In the genomic region with DNA sequence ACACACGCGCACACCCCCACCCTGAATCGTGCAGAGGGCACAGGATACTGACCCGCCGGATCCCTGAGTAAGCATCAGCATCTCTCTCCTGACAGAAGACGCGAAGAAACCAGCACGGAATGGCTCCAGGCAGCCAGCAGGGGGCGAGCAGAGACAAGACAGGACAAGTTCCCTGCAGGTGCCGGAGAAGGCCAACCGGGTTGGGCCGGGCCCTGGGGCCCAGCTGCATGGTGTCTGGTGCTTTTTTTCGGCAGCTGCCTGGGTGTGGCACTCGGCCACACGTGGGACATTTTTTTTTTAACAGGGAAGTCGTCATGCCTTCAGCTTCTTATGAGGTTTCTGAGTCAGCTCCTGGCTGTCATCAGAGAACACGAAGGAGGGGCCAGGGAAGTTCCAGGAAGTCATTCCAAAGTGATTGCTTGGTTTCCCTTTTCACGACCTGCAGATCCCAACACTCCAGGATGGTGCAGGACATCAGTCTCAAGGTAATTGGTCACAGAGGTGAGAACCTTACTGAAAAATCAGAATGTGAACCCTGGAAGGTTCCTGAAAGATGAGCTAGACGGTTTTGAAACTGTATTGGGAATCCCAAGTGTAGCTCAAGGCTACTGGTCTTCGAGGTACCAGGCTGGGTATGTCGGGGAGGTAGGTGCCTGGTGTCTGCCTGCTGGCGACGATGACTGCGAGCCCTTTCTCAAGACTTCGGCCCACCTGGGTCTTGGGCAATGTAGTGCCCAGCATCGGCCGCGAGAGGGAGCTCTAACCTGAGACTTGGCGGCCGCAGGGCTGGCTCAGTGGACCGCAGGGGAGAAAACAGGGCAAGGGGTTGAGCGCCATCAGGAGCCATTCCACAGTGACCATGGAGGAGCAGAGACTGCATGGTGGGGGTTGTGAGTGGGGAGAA, we compare ENCODE assay signal across 8 cellular contexts.
DNase-seq lines count a peak whose midpoint lies in the region; ATAC-seq and TF ChIP-seq lines count a peak whose summit lies in the region.

No MANE protein-coding gene starts in this region.

- POLR2A ChIA-PET in CD8-positive, alpha-beta T cell (lab: Charles Lee) = interaction anchor here (0.9 to 1.4 kb wide), 2 partner anchors 453 to 473 kb away, joined by 3 to 4 read pairs; a partner anchor contains a TSS

- H3K4me3 ChIP-seq in CD8-positive, alpha-beta T cell (ENCODE audit: low read depth, low read length) = peak overlapping the region; percentile 4
- H3K4me3 ChIP-seq in fibroblast of pulmonary artery (replicated peaks; ENCODE audit: low read depth, low read length) = peak overlapping the region; percentile 15

- H3K27me3 ChIP-seq in CD8-positive, alpha-beta T cell (ENCODE audit: insufficient read depth, low read length) = no peaks in the 10 kb centered on the region

- H3K9me3 Mint-ChIP-seq in CD8-positive, alpha-beta T cell = no peaks in the 10 kb centered on the region
- no peaks in the 10 kb centered on the region for H3K9me3 Mint-ChIP-seq in nephron
- H3K9me3 Mint-ChIP-seq in stimulated activated naive B cell treated with anti-CD40 and anti-IgM and Interleukin-4, amounts not matched to agents 10 μg/mL and 1 μg/mL and 100 μg/mL, for 72 hours = no peaks in the 10 kb centered on the region

- intact Hi-C loops in CD8-positive, alpha-beta T cell (cut with DNase I, micrococcal nuclease) = loop anchor here (1.0 to 5.0 kb wide), 5 partner anchors 227 to 977 kb away; no protein-coding TSS in a partner anchor

- peaks cover 9% of the 10 kb centered on the region for H3K4me1 ChIP-seq in CD8-positive, alpha-beta T cell (ENCODE audit: insufficient read depth, low read length)

- CTCF ChIA-PET in CD8-positive, alpha-beta T cell (lab: Charles Lee) = interaction anchor here (0.6 to 7.8 kb wide), 58 partner anchors 8 to 1010 kb away, joined by 3 to 148 read pairs (median 4); no protein-coding TSS in a partner anchor

- peak; percentile 84 for ATAC-seq in CD8-positive, alpha-beta T cell
- ATAC-seq in GM21447 (IDR thresholded peaks at IDR 0.05; ENCODE audit: unreplicated experiment) = peak; percentile 68
- ATAC-seq in stimulated activated naive B cell treated with anti-CD40 and anti-IgM and Interleukin-4, amounts not matched to agents 10 μg/mL and 1 μg/mL and 100 μg/mL, for 72 hours (replicated peaks) = peak; percentile 91

- DNase-seq in CD8-positive, alpha-beta T cell = peak; percentile 58 to 83 (median 75)
- DNase-seq in Kasumi-1 (lab: John Stamatoyannopoulos, UW) = peak; percentile 35 to 55
- DNase-seq in RPMI8226 = peak; percentile 95
- DNase-seq in activated T-helper 1 cell treated with anti-CD3 and anti-CD28 coated beads, Interleukin-2, amount 50 U/mL, for 16 hours (ENCODE audit: low read depth in 1 of 2, low spot score in 1 of 2) = peak; percentile 57 to 60
- peak; percentile 85 for DNase-seq in fibroblast of pulmonary artery (ENCODE audit: low read depth)
- DNase-seq in stimulated activated naive B cell treated with anti-CD40 and anti-IgM and Interleukin-4, amounts not matched to agents 10 μg/mL and 1 μg/mL and 100 μg/mL, for 72 hours = peak; percentile 80

- peaks cover 11% of the 10 kb centered on the region for H3K27me3 Mint-ChIP-seq in CD8-positive, alpha-beta T cell (ENCODE audit: low read depth)
- peaks cover 44% of the 10 kb centered on the region for H3K27me3 Mint-ChIP-seq in nephron (ENCODE audit: low read depth)
- peaks cover 29 to 85% of the 10 kb centered on the region in 2 donors for H3K27me3 Mint-ChIP-seq in stimulated activated naive B cell treated with anti-CD40 and anti-IgM and Interleukin-4, amounts not matched to agents 10 μg/mL and 1 μg/mL and 100 μg/mL, for 72 hours

- H3K27ac ChIP-seq in CD8-positive, alpha-beta T cell (ENCODE audit: low read depth, low read length) = no peak overlapping the region

- peak overlapping the region; percentile 70 for H3K27ac Mint-ChIP-seq in CD8-positive, alpha-beta T cell
- H3K27ac Mint-ChIP-seq in nephron = peak overlapping the region in 1 of 3 experiments; percentile 5
- peak overlapping the region; percentile 88 for H3K27ac Mint-ChIP-seq in stimulated activated naive B cell treated with anti-CD40 and anti-IgM and Interleukin-4, amounts not matched to agents 10 μg/mL and 1 μg/mL and 100 μg/mL, for 72 hours

- H3K36me3 ChIP-seq in CD8-positive, alpha-beta T cell (ENCODE audit: insufficient read depth, low read length) = no peaks in the 10 kb centered on the region

- H3K4me3 Mint-ChIP-seq in CD8-positive, alpha-beta T cell = peak overlapping the region; percentile 57
- peak overlapping the region in 2 of 3 experiments; percentile 45 to 51 for H3K4me3 Mint-ChIP-seq in nephron
- H3K4me3 Mint-ChIP-seq in stimulated activated naive B cell treated with anti-CD40 and anti-IgM and Interleukin-4, amounts not matched to agents 10 μg/mL and 1 μg/mL and 100 μg/mL, for 72 hours = peak overlapping the region; percentile 73 to 75

- no peaks in the 10 kb centered on the region for H3K9me3 ChIP-seq in CD8-positive, alpha-beta T cell (ENCODE audit: low read length)

- peaks cover 10% of the 10 kb centered on the region for H3K4me1 Mint-ChIP-seq in CD8-positive, alpha-beta T cell (ENCODE audit: low read depth)
- H3K4me1 Mint-ChIP-seq in nephron = peaks cover 32% of the 10 kb centered on the region
- peaks cover 12 to 13% of the 10 kb centered on the region in 2 donors for H3K4me1 Mint-ChIP-seq in stimulated activated naive B cell treated with anti-CD40 and anti-IgM and Interleukin-4, amounts not matched to agents 10 μg/mL and 1 μg/mL and 100 μg/mL, for 72 hours

- H3K36me3 Mint-ChIP-seq in CD8-positive, alpha-beta T cell = no peaks in the 10 kb centered on the region
- no peaks in the 10 kb centered on the region for H3K36me3 Mint-ChIP-seq in nephron (ENCODE audit: low read depth)
- no peaks in the 10 kb centered on the region for H3K36me3 Mint-ChIP-seq in stimulated activated naive B cell treated with anti-CD40 and anti-IgM and Interleukin-4, amounts not matched to agents 10 μg/mL and 1 μg/mL and 100 μg/mL, for 72 hours

- peak; percentile 78 for TF ChIP-seq CTCF in CD8-positive, alpha-beta T cell (IDR thresholded peaks at IDR 0.05)
- TF ChIP-seq CTCF in fibroblast of pulmonary artery (IDR thresholded peaks at IDR 0.05; ENCODE audit: low read length, missing control alignments) (peak; percentile 95), nephron (IDR thresholded peaks at IDR 0.05; ENCODE audit: unreplicated experiment in 3 of 3) (peak; percentile 83 to 95 (median 91))

Comparison
In these comparisons a context has a peak if more than half of its experiments do, and no peak if none do; other contexts are left out.
1. DNase-seq: peak in every context shown above with its lines; median percentile 95 in RPMI8226; 85 in fibroblast of pulmonary artery; 80 in stimulated activated naive B cell treated with anti-CD40 and anti-IgM and Interleukin-4, amounts not matched to agents 10 μg/mL and 1 μg/mL and 100 μg/mL, for 72 hours; 75 in CD8-positive, alpha-beta T cell; 58 in activated T-helper 1 cell treated with anti-CD3 and anti-CD28 coated beads, Interleukin-2, amount 50 U/mL, for 16 hours; 45 in Kasumi-1.